ENCODE assay signal across 1 cellular context in the genomic region with DNA sequence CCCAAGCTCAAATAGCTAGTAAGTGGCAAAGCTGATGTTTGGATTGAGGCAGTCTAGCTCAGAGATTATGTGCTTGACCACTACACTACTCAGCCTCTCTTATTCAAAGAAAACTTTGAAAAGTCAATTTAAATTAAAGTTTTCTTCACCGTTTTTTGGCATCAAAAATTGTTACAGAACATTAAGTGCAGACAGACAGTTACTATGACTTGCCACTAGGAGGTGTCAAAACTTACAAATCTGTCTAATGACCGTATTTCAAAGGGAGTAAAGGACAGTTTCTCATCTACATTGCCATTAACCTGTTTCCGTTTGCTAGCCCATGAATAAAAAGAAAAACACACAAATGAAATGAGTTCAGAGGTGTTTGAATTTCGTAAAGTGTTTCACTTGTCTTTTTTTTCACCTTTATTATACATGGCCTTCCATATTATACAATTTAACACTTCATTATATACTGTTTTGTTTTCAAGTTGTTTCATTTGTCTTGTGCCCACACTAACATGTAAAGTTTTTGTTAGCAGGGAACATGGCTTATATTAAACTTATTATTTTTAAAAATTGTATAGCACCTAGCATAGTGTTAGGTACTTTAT.
TF ChIP-seq lines count a peak whose summit lies in the region.

No MANE protein-coding gene starts in this region.

TF ChIP-seq in WTC11, 78 proteins besides CTCF, POLR2A, EP300 and RAD21 (continued from another document):
- TF ChIP-seq, protein P1, sequence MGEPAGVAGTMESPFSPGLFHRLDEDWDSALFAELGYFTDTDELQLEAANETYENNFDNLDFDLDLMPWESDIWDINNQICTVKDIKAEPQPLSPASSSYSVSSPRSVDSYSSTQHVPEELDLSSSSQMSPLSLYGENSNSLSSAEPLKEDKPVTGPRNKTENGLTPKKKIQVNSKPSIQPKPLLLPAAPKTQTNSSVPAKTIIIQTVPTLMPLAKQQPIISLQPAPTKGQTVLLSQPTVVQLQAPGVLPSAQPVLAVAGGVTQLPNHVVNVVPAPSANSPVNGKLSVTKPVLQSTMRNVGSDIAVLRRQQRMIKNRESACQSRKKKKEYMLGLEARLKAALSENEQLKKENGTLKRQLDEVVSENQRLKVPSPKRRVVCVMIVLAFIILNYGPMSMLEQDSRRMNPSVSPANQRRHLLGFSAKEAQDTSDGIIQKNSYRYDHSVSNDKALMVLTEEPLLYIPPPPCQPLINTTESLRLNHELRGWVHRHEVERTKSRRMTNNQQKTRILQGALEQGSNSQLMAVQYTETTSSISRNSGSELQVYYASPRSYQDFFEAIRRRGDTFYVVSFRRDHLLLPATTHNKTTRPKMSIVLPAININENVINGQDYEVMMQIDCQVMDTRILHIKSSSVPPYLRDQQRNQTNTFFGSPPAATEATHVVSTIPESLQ (CRISPR knock-in tag; IDR thresholded peaks at IDR 0.05), result no peak
- TF ChIP-seq, protein P2, sequence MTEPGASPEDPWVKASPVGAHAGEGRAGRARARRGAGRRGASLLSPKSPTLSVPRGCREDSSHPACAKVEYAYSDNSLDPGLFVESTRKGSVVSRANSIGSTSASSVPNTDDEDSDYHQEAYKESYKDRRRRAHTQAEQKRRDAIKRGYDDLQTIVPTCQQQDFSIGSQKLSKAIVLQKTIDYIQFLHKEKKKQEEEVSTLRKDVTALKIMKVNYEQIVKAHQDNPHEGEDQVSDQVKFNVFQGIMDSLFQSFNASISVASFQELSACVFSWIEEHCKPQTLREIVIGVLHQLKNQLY (CRISPR knock-in tag; IDR thresholded peaks at IDR 0.05), result no peak
- no peak for TF ChIP-seq PRRX2 (CRISPR knock-in tag; IDR thresholded peaks at IDR 0.05)
- TF ChIP-seq, protein P3, sequence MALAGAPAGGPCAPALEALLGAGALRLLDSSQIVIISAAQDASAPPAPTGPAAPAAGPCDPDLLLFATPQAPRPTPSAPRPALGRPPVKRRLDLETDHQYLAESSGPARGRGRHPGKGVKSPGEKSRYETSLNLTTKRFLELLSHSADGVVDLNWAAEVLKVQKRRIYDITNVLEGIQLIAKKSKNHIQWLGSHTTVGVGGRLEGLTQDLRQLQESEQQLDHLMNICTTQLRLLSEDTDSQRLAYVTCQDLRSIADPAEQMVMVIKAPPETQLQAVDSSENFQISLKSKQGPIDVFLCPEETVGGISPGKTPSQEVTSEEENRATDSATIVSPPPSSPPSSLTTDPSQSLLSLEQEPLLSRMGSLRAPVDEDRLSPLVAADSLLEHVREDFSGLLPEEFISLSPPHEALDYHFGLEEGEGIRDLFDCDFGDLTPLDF (CRISPR knock-in tag; IDR thresholded peaks at IDR 0.05), result no peak
- TF ChIP-seq JUN (CRISPR knock-in tag; IDR thresholded peaks at IDR 0.05), result no peak
